Comparison of ENCODE assay signal across 17 cellular contexts in genomic region chr20:63087872-63088680, GRCh38.
DNase-seq lines count a peak whose midpoint lies in the region; ATAC-seq and TF ChIP-seq lines count a peak whose summit lies in the region.
"Had no signal": no experiment of that assay in that cellular context is flagged by ENCODE, and none has a peak within 500 bp of the region (broad histone marks: within the 10 kb centered on the region; RNA-seq: fewer than 3 reads in every experiment).

No MANE protein-coding gene starts in this region.

- DNase-seq in activated T-cell treated with anti-CD3 and anti-CD28 coated beads, Interleukin-2, amount 50 U/mL, for 4 hours: peak; percentile 2
- DNase-seq in activated T-cell treated with anti-CD3 and anti-CD28 coated beads for 4 hours (no peak), NCI-H2107 treated with DMSO at 0.1 percent for 48 hours (lab: John Stamatoyannopoulos, UW; ENCODE audit: unreplicated experiment) (peak; percentile 30), dorsolateral prefrontal cortex (peak in 6 of 10 donors; percentile 11 to 33 (median 22)), spleen (peak; percentile 35), GM10266 (ENCODE audit: extremely low spot score) (no peak), GM13976 (ENCODE audit: low spot score) (no peak)
- DNase-seq in stimulated activated naive CD4-positive, alpha-beta T cell treated with Interleukin-2 at 50 U/mL for 16 hours (lab: John Stamatoyannopoulos, UW): no peak
- DNase-seq: ACHN; activated CD4-positive, alpha-beta T cell treated with anti-CD3 and anti-CD28 coated beads, Interleukin-2, amount 50 U/mL, for 4 hours; activated naive CD8-positive, alpha-beta T cell treated with anti-CD3 and anti-CD28 coated beads for 36 hours; KBM-7; NCI-H2029; PC-3; stimulated activated CD4-positive, alpha-beta T cell treated with anti-CD3 and anti-CD28 coated beads, Interleukin-15, amount 100 ng/mL, for 24 hours had no signal

- intact Hi-C loops in dorsolateral prefrontal cortex (cut with DNase I): no loop called here
- intact Hi-C loops in spleen (cut with DNase I; ENCODE audit: low total_unique reads): no loop called here

- no peak overlapping the region for H3K27ac ChIP-seq in dorsolateral prefrontal cortex
- no peak overlapping the region for H3K27ac ChIP-seq in spleen
- H3K27ac ChIP-seq: parathyroid adenoma, upper lobe of left lung had no signal

- H3K4me1 Mint-ChIP-seq in activated T-cell treated with anti-CD3 and anti-CD28 coated beads, Interleukin-2, amount 50 U/mL, for 4 hours (ENCODE audit: low read depth): no peaks in the 10 kb centered on the region
- H3K4me1 Mint-ChIP-seq: activated naive CD8-positive, alpha-beta T cell treated with anti-CD3 and anti-CD28 coated beads for 36 hours had no signal

- H3K36me3 Mint-ChIP-seq in activated T-cell treated with anti-CD3 and anti-CD28 coated beads, Interleukin-2, amount 50 U/mL, for 4 hours (ENCODE audit: insufficient read depth): no peaks in the 10 kb centered on the region
- H3K36me3 Mint-ChIP-seq: activated naive CD8-positive, alpha-beta T cell treated with anti-CD3 and anti-CD28 coated beads for 36 hours had no signal

- TF ChIP-seq CTCF in dorsolateral prefrontal cortex (IDR thresholded peaks at IDR 0.05 in 54 of 56, conservative IDR thresholded peaks at IDR 0.05 in 2 of 56; ENCODE audit: low read depth in 1 of 56, partially characterized antibody in 56 of 56) (no peak), spleen (IDR thresholded peaks at IDR 0.05 in 8 of 11, conservative IDR thresholded peaks at IDR 0.05 in 3 of 11) (no peak), GM10266 (IDR thresholded peaks at IDR 0.05; ENCODE audit: control insufficient read depth, insufficient read depth, low read depth, missing control alignments) (no peak), GM13976 (IDR thresholded peaks at IDR 0.05; ENCODE audit: borderline replicate concordance, control extremely low read depth, extremely low read depth, insufficient read depth, missing control alignments) (no peak)

- no peaks in the 10 kb centered on the region for H3K4me1 ChIP-seq in spleen
- H3K4me1 ChIP-seq: parathyroid adenoma, upper lobe of left lung had no signal

- H3K36me3 ChIP-seq in spleen: no peaks in the 10 kb centered on the region
- H3K36me3 ChIP-seq: upper lobe of left lung had no signal

- 82 to 88% (median 83%) methylated on average over 29 to 32 of the region's 32 CpGs for WGBS in spleen, 5 donors

- H3K9me3 ChIP-seq in spleen: no peaks in the 10 kb centered on the region
- H3K9me3 ChIP-seq: upper lobe of left lung had no signal

- ATAC-seq in activated T-cell treated with anti-CD3 and anti-CD28 coated beads, Interleukin-2, amount 50 U/mL, for 4 hours: no peak

- H3K27me3 ChIP-seq in dorsolateral prefrontal cortex: peaks cover 0 to 43% (median 0%) of the 10 kb centered on the region in 45 donors
- H3K27me3 ChIP-seq in spleen (replicated peaks in 1 of 7): peaks cover 0 to 100% (median 26%) of the 10 kb centered on the region in 7 donors

- in situ Hi-C loops in GM13976 (cut with MboI; ENCODE audit: low sequenced_read_pairs, unreplicated experiment): no loop called here

- peaks cover 47% of the 10 kb centered on the region for H3K27me3 Mint-ChIP-seq in activated T-cell treated with anti-CD3 and anti-CD28 coated beads, Interleukin-2, amount 50 U/mL, for 4 hours (ENCODE audit: low read depth)

- no peak overlapping the region for H3K4me3 Mint-ChIP-seq in activated T-cell treated with anti-CD3 and anti-CD28 coated beads, Interleukin-2, amount 50 U/mL, for 4 hours
- H3K4me3 Mint-ChIP-seq: activated naive CD8-positive, alpha-beta T cell treated with anti-CD3 and anti-CD28 coated beads for 36 hours had no signal

- TF ChIP-seq POLR2A in spleen (IDR thresholded peaks at IDR 0.05): no peak

- H3K4me3 ChIP-seq in dorsolateral prefrontal cortex: no peak overlapping the region
- H3K4me3 ChIP-seq in spleen: no peak overlapping the region
- H3K4me3 ChIP-seq: upper lobe of left lung had no signal

- H3K9me3 Mint-ChIP-seq in activated T-cell treated with anti-CD3 and anti-CD28 coated beads, Interleukin-2, amount 50 U/mL, for 4 hours: no peaks in the 10 kb centered on the region
- H3K9me3 Mint-ChIP-seq: activated naive CD8-positive, alpha-beta T cell treated with anti-CD3 and anti-CD28 coated beads for 36 hours had no signal

Comparison
In these comparisons a context has a peak if more than half of its experiments do, and no peak if none do; other contexts are left out.
1. DNase-seq: peak in activated T-cell treated with anti-CD3 and anti-CD28 coated beads, Interleukin-2, amount 50 U/mL, for 4 hours (single experiment), NCI-H2107 treated with DMSO at 0.1 percent for 48 hours (single experiment), dorsolateral prefrontal cortex (6 of 10) and spleen (single experiment); none in activated T-cell treated with anti-CD3 and anti-CD28 coated beads for 4 hours (single experiment), GM10266 (single experiment), GM13976 (single experiment) and stimulated activated naive CD4-positive, alpha-beta T cell treated with Interleukin-2 at 50 U/mL for 16 hours (single experiment).